7 cellular contexts compared by ENCODE assay signal in genomic region chrX:40891798-40892197, GRCh38.
"Had no signal": no experiment of that assay in that cellular context is flagged by ENCODE, and none has a peak within 500 bp of the region (broad histone marks: within the 10 kb centered on the region; RNA-seq: fewer than 3 reads in every experiment).

No MANE protein-coding gene starts in this region.

- FAIRE-seq: G401.6, GM12878, GM12891, GM12892, GM18507 had no signal

- ATAC-seq: GM12878 had no signal

- H3K4me3 ChIP-seq: GM12878 had no signal

- DNase-seq: GDM1, GF-D8 had no signal
